ENCODE assay signal across 8 cellular contexts in genomic region chr1:120354618-120355184, GRCh38.
DNase-seq lines count a peak whose midpoint lies in the region; ATAC-seq and TF ChIP-seq lines count a peak whose summit lies in the region.
"Not testable (repeated sequence)": the region's sequence is repeated elsewhere in the genome, so short reads cannot be mapped to it uniquely, and the experiment has no call there.

No MANE protein-coding gene starts in this region.

- peak; percentile 13 to 74 (median 37) for DNase-seq in CD8-positive, alpha-beta T cell
- DNase-seq in SHP77 (lab: John Stamatoyannopoulos, UW): peak; percentile 74 to 86
- peak; percentile 37 for DNase-seq in activated effector memory CD4-positive, alpha-beta T cell treated with Interleukin-2 at 50 U/mL for 16 hours
- DNase-seq in lung (ENCODE audit: low spot score): peak; percentile 62
- peak in 3 of 4 experiments; percentile 12 to 31 (median 24) for DNase-seq in stimulated activated CD4-positive, alpha-beta T cell treated with anti-CD3 and anti-CD28 coated beads, Interleukin-1b, Interleukin-23, amount 100 ng/mL, for 24 hours (ENCODE audit: low read depth in 4 of 4, low spot score in 1 of 4)

- POLR2A ChIA-PET in CD8-positive, alpha-beta T cell (lab: Charles Lee): not testable (repeated sequence)

- peak overlapping the region; percentile 92 for H3K27ac ChIP-seq in CD8-positive, alpha-beta T cell (ENCODE audit: low read depth, low read length)
- peak overlapping the region; percentile 57 to 85 for H3K27ac ChIP-seq in esophagus (ENCODE audit: low read depth in 2 of 2, low read length in 1 of 2)
- not testable (repeated sequence) for H3K27ac ChIP-seq in lung (ENCODE audit: low read depth in 1 of 2, low read length in 1 of 2)

- H3K4me3 ChIP-seq in CD8-positive, alpha-beta T cell (ENCODE audit: low read depth, low read length): peak overlapping the region; percentile 39
- H3K4me3 ChIP-seq in esophagus (ENCODE audit: low read depth in 1 of 2, low read length in 2 of 2): peak overlapping the region; percentile 22 to 39
- not testable (repeated sequence) for H3K4me3 ChIP-seq in lung

- H3K4me3 Mint-ChIP-seq in CD8-positive, alpha-beta T cell: peak overlapping the region; percentile 88

- H3K4me1 ChIP-seq in CD8-positive, alpha-beta T cell (ENCODE audit: insufficient read depth, low read length); esophagus (ENCODE audit: control insufficient read depth in 2 of 2, insufficient read depth in 2 of 2, low read length in 1 of 2); lung (ENCODE audit: control insufficient read depth in 2 of 2, insufficient read depth in 2 of 2, low read length in 2 of 2): not testable (repeated sequence)

- intact Hi-C loops in CD8-positive, alpha-beta T cell (cut with DNase I, micrococcal nuclease): not testable (repeated sequence)

- not testable (repeated sequence) for TF ChIP-seq CTCF in CD8-positive, alpha-beta T cell (IDR thresholded peaks at IDR 0.05); lung (IDR thresholded peaks at IDR 0.05; ENCODE audit: control extremely low read depth, extremely low read depth)

- CTCF ChIA-PET in CD8-positive, alpha-beta T cell (lab: Charles Lee): not testable (repeated sequence)

- not testable (repeated sequence) for H3K4me1 Mint-ChIP-seq in CD8-positive, alpha-beta T cell (ENCODE audit: low read depth)

- not testable (repeated sequence) for H3K27me3 Mint-ChIP-seq in CD8-positive, alpha-beta T cell (ENCODE audit: low read depth)

- H3K36me3 Mint-ChIP-seq in CD8-positive, alpha-beta T cell: not testable (repeated sequence)

- WGBS in esophagus, 2 donors: 9 to 29% methylated on average over 12 to 22 of the region's 30 CpGs
- 15 to 34% methylated on average over 10 to 21 of the region's 30 CpGs for WGBS in lung, 2 donors

- not testable (repeated sequence) for H3K9me3 ChIP-seq in CD8-positive, alpha-beta T cell (ENCODE audit: low read length); esophagus (ENCODE audit: control insufficient read depth in 2 of 2, insufficient read depth in 1 of 2, low read depth in 1 of 2, low read length in 1 of 2); lung (ENCODE audit: control insufficient read depth in 2 of 2, insufficient read depth in 1 of 2, low read length in 1 of 2)

- ATAC-seq in CD8-positive, alpha-beta T cell: peak; percentile 83
- ATAC-seq in GM19455 (IDR thresholded peaks at IDR 0.05; ENCODE audit: unreplicated experiment) (peak; percentile 92), HG03442 (IDR thresholded peaks at IDR 0.05; ENCODE audit: unreplicated experiment) (peak; percentile 66), lung (ENCODE audit: insufficient read depth, low FRiP score) (peak; percentile 87)

- not testable (repeated sequence) for H3K27me3 ChIP-seq in CD8-positive, alpha-beta T cell (ENCODE audit: insufficient read depth, low read length); esophagus (ENCODE audit: control insufficient read depth in 1 of 2, insufficient read depth in 2 of 2, low read length in 2 of 2); lung (ENCODE audit: control insufficient read depth, insufficient read depth)

- not testable (repeated sequence) for H3K36me3 ChIP-seq in CD8-positive, alpha-beta T cell (ENCODE audit: insufficient read depth, low read length); esophagus (ENCODE audit: control insufficient read depth in 2 of 2, insufficient read depth in 2 of 2, low read length in 1 of 2); lung (ENCODE audit: control insufficient read depth in 2 of 2, insufficient read depth in 2 of 2, low read length in 2 of 2)

- H3K27ac Mint-ChIP-seq in CD8-positive, alpha-beta T cell: peak overlapping the region; percentile 99

- not testable (repeated sequence) for H3K9me3 Mint-ChIP-seq in CD8-positive, alpha-beta T cell

Comparison
In these comparisons a context has a peak if more than half of its experiments do, and no peak if none do; other contexts are left out.
1. DNase-seq: peak in every context shown above with its lines; median percentile 80 in SHP77; 62 in lung; 37 in CD8-positive, alpha-beta T cell; 37 in activated effector memory CD4-positive, alpha-beta T cell treated with Interleukin-2 at 50 U/mL for 16 hours; 24 in stimulated activated CD4-positive, alpha-beta T cell treated with anti-CD3 and anti-CD28 coated beads, Interleukin-1b, Interleukin-23, amount 100 ng/mL, for 24 hours.